25 cellular contexts compared by ENCODE assay signal in the genomic region with DNA sequence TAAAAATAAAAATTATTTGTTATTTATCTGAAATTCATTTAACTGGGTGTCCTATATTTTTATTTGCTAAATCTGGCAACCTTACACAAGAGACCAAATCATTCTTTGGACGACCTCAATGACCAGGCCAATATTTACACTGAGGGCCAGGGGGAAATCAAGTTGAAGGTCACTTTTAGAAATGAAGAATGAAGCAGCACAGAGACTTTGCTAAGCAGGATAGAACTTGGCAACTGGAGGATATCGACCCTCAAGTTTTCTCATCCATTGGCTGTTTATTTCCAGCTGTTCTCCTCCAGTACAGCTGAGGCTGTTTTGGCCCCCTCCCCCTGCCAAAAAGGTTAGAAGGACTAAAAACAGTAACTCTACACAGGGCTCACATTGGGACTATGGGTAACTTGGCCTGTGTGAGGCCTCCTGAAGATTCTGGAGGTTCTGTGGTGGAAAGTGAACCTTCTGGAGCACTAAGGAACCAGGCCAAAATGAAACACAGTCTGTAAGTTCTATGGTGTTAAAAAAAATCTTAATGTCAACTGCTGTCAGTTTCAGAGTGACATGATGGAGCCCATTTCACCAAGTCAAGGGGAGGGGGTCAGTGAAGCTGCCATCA.
"Had no signal": no experiment of that assay in that cellular context is flagged by ENCODE, and none has a peak within 500 bp of the region (broad histone marks: within the 10 kb centered on the region; RNA-seq: fewer than 3 reads in every experiment).

No MANE protein-coding gene starts in this region.

- H3K27ac ChIP-seq: HL-60, RWPE1 had no signal

- FAIRE-seq: HTR-8/SVneo had no signal

- H3K9ac ChIP-seq: SK-N-SH had no signal

- H3K4me2 ChIP-seq: SK-N-SH had no signal

- H3K4me3 ChIP-seq: MG63 had no signal

- DNase-seq: KBM-7; MG63; NCI-H1092; NCI-H1105 treated with DMSO at 0.1 percent for 48 hours; NCI-H1417 treated with DMSO at 0.1 percent for 48 hours; NCI-H146; NCI-H1694 treated with DMSO at 0.1 percent for 48 hours; NCI-H1930; NCI-H2081; NCI-H2107; NCI-H2171; NCI-H226; NCI-H446; NCI-H510A; NCI-H524 treated with DMSO at 0.1 percent for 48 hours; NCI-H69; NCI-H774; NK-92 treated with Interleukin-12 subunit alpha and Interleukin-12 subunit beta, amount 100 ng/mL, for 24 hours; PC-3; SHP77; SK-N-SH had no signal

- ATAC-seq: Panc1, PC-3 had no signal

- H3K9me3 ChIP-seq: MG63, SK-N-SH had no signal

- H3K27me3 ChIP-seq: MG63 had no signal
